Comparison of ENCODE assay signal across 17 cellular contexts in the genomic region with DNA sequence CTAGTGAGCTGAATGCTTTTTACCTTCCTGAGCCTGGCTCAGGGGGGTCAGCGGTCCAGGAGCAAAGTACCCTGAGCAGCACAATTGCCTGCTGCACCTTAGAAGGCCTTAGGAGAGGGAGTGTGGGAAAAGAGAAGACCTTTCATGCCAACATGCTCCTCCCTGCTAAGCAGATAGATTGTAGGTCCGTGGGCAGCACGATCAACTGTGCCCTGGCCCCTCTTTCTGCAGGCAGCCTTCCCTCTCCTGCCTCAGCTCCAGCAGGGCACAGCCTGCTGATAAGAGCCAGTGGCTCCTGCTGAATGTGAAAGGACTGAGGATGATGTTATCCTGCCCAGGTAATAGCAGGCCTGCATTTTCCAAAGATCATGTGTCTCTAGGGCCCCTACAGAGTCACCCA. TPM values are rescaled to one million over a fixed set of nuclear protein-coding genes. Genes with fewer than 3 reads are reported as not detected.
"Had no signal": no experiment of that assay in that cellular context is flagged by ENCODE, and none has a peak within 500 bp of the region (broad histone marks: within the 10 kb centered on the region; RNA-seq: fewer than 3 reads in every experiment).

No MANE protein-coding gene starts in this region.

- ATAC-seq: heart left ventricle; left lung; natural killer cell treated with Interleukin-12 subunit alpha and Interleukin-12 subunit beta and Interleukin-15 and Interleukin-18, amount 100 ng/mL, for 72 hours; SK-N-SH treated with all-trans-retinoic acid at 6 μM for 48 hours; T-helper 17 cell had no signal

- DNase-seq: activated B cell treated with CpG ODN at 0.5 μM for 24 hours; activated CD4-positive, alpha-beta T cell treated with anti-CD3 and anti-CD28 coated beads, Interleukin-2, amount 10 ng/mL, durations not matched to agents 7 days and 5 days; activated effector memory CD4-positive, alpha-beta T cell treated with anti-CD3 and anti-CD28 coated beads, Interleukin-2, amount 50 U/mL, for 16 hours; activated T-cell treated with anti-CD3 and anti-CD28 coated beads, Interleukin-2, amount 50 U/mL, for 1 hour; amygdala; foreskin melanocyte; islet precursor cell; left lung; stimulated activated CD4-positive, alpha-beta T cell treated with anti-CD3 and anti-CD28 coated beads, Interleukin-4, amount 100 ng/mL, for 4 hours; stomach; T-helper 17 cell had no signal

- H3K36me3 ChIP-seq: heart left ventricle, left lung, stomach, tibial nerve had no signal

- H3K9me3 Mint-ChIP-seq: activated B cell treated with CpG ODN at 0.5 μM for 24 hours; activated CD4-positive, alpha-beta T cell treated with anti-CD3 and anti-CD28 coated beads, Interleukin-2, amount 10 ng/mL, durations not matched to agents 7 days and 5 days; memory B cell; natural killer cell treated with Interleukin-12 subunit alpha and Interleukin-12 subunit beta and Interleukin-15 and Interleukin-18, amount 100 ng/mL, for 72 hours had no signal

- H3K27ac ChIP-seq: left lung had no signal

- H3K36me3 Mint-ChIP-seq: activated naive CD8-positive, alpha-beta T cell; memory B cell; natural killer cell treated with Interleukin-12 subunit alpha and Interleukin-12 subunit beta and Interleukin-15 and Interleukin-18, amount 100 ng/mL, for 72 hours had no signal

- H3K4me3 Mint-ChIP-seq: activated B cell treated with CpG ODN at 0.5 μM for 24 hours; activated CD4-positive, alpha-beta T cell treated with anti-CD3 and anti-CD28 coated beads, Interleukin-2, amount 10 ng/mL, durations not matched to agents 7 days and 5 days; activated naive CD8-positive, alpha-beta T cell; memory B cell; natural killer cell treated with Interleukin-12 subunit alpha and Interleukin-12 subunit beta and Interleukin-15 and Interleukin-18, amount 100 ng/mL, for 72 hours; T-helper 17 cell had no signal

- H3K27ac Mint-ChIP-seq: activated B cell treated with CpG ODN at 0.5 μM for 24 hours; activated CD4-positive, alpha-beta T cell treated with anti-CD3 and anti-CD28 coated beads, Interleukin-2, amount 10 ng/mL, durations not matched to agents 7 days and 5 days; activated naive CD8-positive, alpha-beta T cell; memory B cell; natural killer cell treated with Interleukin-12 subunit alpha and Interleukin-12 subunit beta and Interleukin-15 and Interleukin-18, amount 100 ng/mL, for 72 hours; T-helper 17 cell had no signal

- H3K4me3 ChIP-seq: heart left ventricle, left lung, stomach, tibial nerve had no signal

- H3K9me3 ChIP-seq: heart left ventricle, left lung, stomach, tibial nerve had no signal

RNA-seq across cellular contexts. Expression of gene CORO2B, which starts 4.1 kb away (rescaled TPM):
- total RNA-seq: activated CD4-positive, alpha-beta T cell treated with anti-CD3 and anti-CD28 coated beads, Interleukin-2, amount 10 ng/mL, durations not matched to agents 7 days and 5 days; natural killer cell treated with Interleukin-12 subunit alpha and Interleukin-12 subunit beta and Interleukin-15 and Interleukin-18, amount 100 ng/mL, for 72 hours; T-helper 17 cell had no signal
